ENCODE assay signal across 8 cellular contexts in genomic region chr9:77848897-77849296, GRCh38.
DNase-seq lines count a peak whose midpoint lies in the region; ATAC-seq and TF ChIP-seq lines count a peak whose summit lies in the region.

No MANE protein-coding gene starts in this region.

- DNase-seq in HS-5 (ENCODE audit: low read depth) (peak; percentile 38), brain pericyte (ENCODE audit: low read depth, low spot score) (peak; percentile 44), kidney tubule cell (ENCODE audit: low spot score) (peak; percentile 66), left colon (no peak), WERI-Rb-1 (no peak), cerebellar nuclear complex (lab: John Stamatoyannopoulos, UW) (no peak)

- intact Hi-C loops in left colon (cut with DNase I, micrococcal nuclease), result loop anchor here in 1 of 2 donors (10.0 kb wide), 1 partner anchor 186 kb away; the partner anchor contains the start of gene GNAQ

- TF ChIP-seq CTCF in WERI-Rb-1 (IDR thresholded peaks at IDR 0.05; ENCODE audit: low read depth, low read length), result no peak

- no peak for ATAC-seq in left colon
- ATAC-seq in HG02642 (IDR thresholded peaks at IDR 0.05; ENCODE audit: poor library complexity, unreplicated experiment), result no peak

- H3K27me3 ChIP-seq in WERI-Rb-1 (ENCODE audit: insufficient read depth, low read depth, severe bottlenecking), result no peaks in the 10 kb centered on the region

- H3K36me3 ChIP-seq in WERI-Rb-1, result no peaks in the 10 kb centered on the region

- peak overlapping the region; percentile 51 for H3K27ac ChIP-seq in temporal lobe (ENCODE audit: low read depth, low read length)
- no peak overlapping the region for H3K27ac ChIP-seq in WERI-Rb-1

- no peaks in the 10 kb centered on the region for H3K9me3 ChIP-seq in WERI-Rb-1 (ENCODE audit: severe bottlenecking)

- H3K4me3 ChIP-seq in WERI-Rb-1 (ENCODE audit: low read depth, low read length), result no peak overlapping the region

Comparison
In these comparisons a context has a peak if more than half of its experiments do, and no peak if none do; other contexts are left out.
1. DNase-seq: peak in HS-5 (single experiment), brain pericyte (single experiment) and kidney tubule cell (single experiment); none in left colon (0 of 2), WERI-Rb-1 (single experiment) and cerebellar nuclear complex (0 of 2).